Comparison of ENCODE assay signal across 9 cellular contexts in genomic region chr10:69087600-69088470, GRCh38. TPM values are rescaled to one million over a fixed set of nuclear protein-coding genes. Genes with fewer than 3 reads are reported as not detected.
A peak's percentile ranks its signal among the peaks of the same experiment; 100 is the strongest.
DNase-seq lines count a peak whose midpoint lies in the region; ATAC-seq, FAIRE-seq and TF ChIP-seq lines count a peak whose summit lies in the region.
"Had no signal": no experiment of that assay in that cellular context is flagged by ENCODE, and none has a peak within 500 bp of the region (broad histone marks: within the 10 kb centered on the region; RNA-seq: fewer than 3 reads in every experiment).

A gene with protein sequence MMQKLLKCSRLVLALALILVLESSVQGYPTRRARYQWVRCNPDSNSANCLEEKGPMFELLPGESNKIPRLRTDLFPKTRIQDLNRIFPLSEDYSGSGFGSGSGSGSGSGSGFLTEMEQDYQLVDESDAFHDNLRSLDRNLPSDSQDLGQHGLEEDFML (plus strand): TSS chr10:69088103. CDS start chr10:69088158, 55 bp downstream.

- H3K4me1 Mint-ChIP-seq in activated CD4-positive, alpha-beta T cell treated with anti-CD3 and anti-CD28 coated beads for 36 hours = peaks cover 56% of the 10 kb centered on the region
- peaks cover 37% of the 10 kb centered on the region for H3K4me1 Mint-ChIP-seq in stimulated activated effector memory CD8-positive, alpha-beta T cell treated with anti-CD3 and anti-CD28 coated beads, Interleukin-12 subunit alpha, Interleukin-12 subunit beta, amount 100 ng/mL, for 72 hours

- H3K27me3 ChIP-seq in HL-60 (ENCODE audit: insufficient read depth, poor library complexity, severe bottlenecking) = no peaks in the 10 kb centered on the region

- H3K9me3 ChIP-seq in A549 = no peaks in the 10 kb centered on the region

- ATAC-seq in A549 (peak; percentile 71 to 75; a peak in 5 of 6 replicates), GM19372 (IDR thresholded peaks at IDR 0.05; ENCODE audit: low read depth, unreplicated experiment) (peak; percentile 52)
- ATAC-seq in activated CD4-positive, alpha-beta T cell treated with anti-CD3 and anti-CD28 coated beads for 36 hours = peak; percentile 57
- ATAC-seq in stimulated activated effector memory CD8-positive, alpha-beta T cell treated with anti-CD3 and anti-CD28 coated beads, Interleukin-12 subunit alpha, Interleukin-12 subunit beta, amount 100 ng/mL, for 72 hours = peak; percentile 73

- CTCF ChIA-PET in A549 (lab: Yijun Ruan, JAX) = interaction anchor here (0.7 to 1.7 kb wide), 4 partner anchors 23 to 281 kb away, joined by 3 to 4 read pairs (median 4); no protein-coding TSS in a partner anchor
- CTCF ChIA-PET in activated CD4-positive, alpha-beta T cell treated with anti-CD3 and anti-CD28 coated beads for 36 hours (lab: Charles Lee) = interaction anchor here (0.5 to 3.2 kb wide), 14 partner anchors 14 to 857 kb away, joined by 3 to 25 read pairs (median 4); partner anchors contain the start of gene TSPAN15

- intact Hi-C loops in activated CD4-positive, alpha-beta T cell treated with anti-CD3 and anti-CD28 coated beads for 36 hours (cut with DNase I, micrococcal nuclease) = loop anchor here (1.0 to 2.0 kb wide), 5 partner anchors 22 to 231 kb away; partner anchors contain the start of gene SUPV3L1 (in 1 of the 2)

- H3K4me1 ChIP-seq in A549 = peaks cover 5% of the 10 kb centered on the region; the same call in 1 of the 3 replicates

- no peaks in the 10 kb centered on the region for H3K9me3 Mint-ChIP-seq in activated CD4-positive, alpha-beta T cell treated with anti-CD3 and anti-CD28 coated beads for 36 hours (ENCODE audit: low read depth)
- H3K9me3 Mint-ChIP-seq in stimulated activated effector memory CD8-positive, alpha-beta T cell treated with anti-CD3 and anti-CD28 coated beads, Interleukin-12 subunit alpha, Interleukin-12 subunit beta, amount 100 ng/mL, for 72 hours = no peaks in the 10 kb centered on the region

- no peak for FAIRE-seq in A549 (lab: Jason Lieb, UNC)

- TF ChIP-seq CTCF in A549 (IDR thresholded peaks at IDR 0.05) (no peak), HL-60 (IDR thresholded peaks at IDR 0.05; ENCODE audit: insufficient read depth, low read length) (no peak), choroid plexus epithelial cell (conservative IDR thresholded peaks at IDR 0.05; ENCODE audit: low read depth, low read length) (no peak)

- WGBS in A549 (ENCODE audit: missing lambda C conversion rate) = 31% methylated on average over 9 of the region's 9 CpGs

- H3K27me3 Mint-ChIP-seq in activated CD4-positive, alpha-beta T cell treated with anti-CD3 and anti-CD28 coated beads for 36 hours = no peaks in the 10 kb centered on the region

- no peak for TF ChIP-seq POLR2A in A549 (IDR thresholded peaks at IDR 0.05; ENCODE audit: low read length)

- H3K27ac Mint-ChIP-seq in activated CD4-positive, alpha-beta T cell treated with anti-CD3 and anti-CD28 coated beads for 36 hours = peak within 1 kb of the TSS; percentile 99
- H3K27ac Mint-ChIP-seq in stimulated activated effector memory CD8-positive, alpha-beta T cell treated with anti-CD3 and anti-CD28 coated beads, Interleukin-12 subunit alpha, Interleukin-12 subunit beta, amount 100 ng/mL, for 72 hours = peak within 1 kb of the TSS; percentile 98

- POLR2A ChIA-PET in A549 (lab: Yijun Ruan, JAX) = interaction anchor here (0.6 to 0.9 kb wide), 4 partner anchors 12 to 132 kb away, joined by 3 to 7 read pairs (median 4); no protein-coding TSS in a partner anchor
- POLR2A ChIA-PET in activated CD4-positive, alpha-beta T cell treated with anti-CD3 and anti-CD28 coated beads for 36 hours (lab: Charles Lee) = interaction anchor here (0.6 to 2.5 kb wide), 17 partner anchors 23 to 1197 kb away, joined by 3 to 54 read pairs (median 4); no protein-coding TSS in a partner anchor

- TF ChIP-seq RAD21 in A549 (conservative IDR thresholded peaks at IDR 0.05 in 1 of 2, IDR thresholded peaks at IDR 0.05 in 1 of 2) = no peak

- DNase-seq in A549 (ENCODE audit: low read depth in 1 of 2, low spot score in 1 of 2) = peak; percentile 46 to 68
- peak; percentile 90 to 95 for DNase-seq in HL-60 (ENCODE audit: low read depth in 1 of 2, low spot score in 1 of 2)
- DNase-seq in activated CD4-positive, alpha-beta T cell treated with anti-CD3 and anti-CD28 coated beads for 36 hours = peak; percentile 87
- peak; percentile 98 for DNase-seq in choroid plexus epithelial cell (ENCODE audit: low read depth)
- no peak for DNase-seq in mesenteric fat pad (ENCODE audit: low spot score)
- DNase-seq in stimulated activated effector memory CD8-positive, alpha-beta T cell treated with anti-CD3 and anti-CD28 coated beads, Interleukin-12 subunit alpha, Interleukin-12 subunit beta, amount 100 ng/mL, for 72 hours (ENCODE audit: low spot score in 2 of 2) = peak; percentile 63 to 88
- no peak for DNase-seq in DMS153 treated with DMSO at 0.1 percent for 48 hours (lab: John Stamatoyannopoulos, UW; ENCODE audit: unreplicated experiment)

- H3K27ac ChIP-seq in A549 = peak within 1 kb of the TSS; percentile 78 to 79
- peak within 1 kb of the TSS; percentile 99 for H3K27ac ChIP-seq in HL-60 (replicated peaks)
- H3K27ac ChIP-seq: C4-2B had no signal

- peak within 1 kb of the TSS; percentile 59 for H3K4me3 ChIP-seq in A549
- peak within 1 kb of the TSS; percentile 55 for H3K4me3 ChIP-seq in HL-60 (replicated peaks; ENCODE audit: insufficient read depth, low read length)
- H3K4me3 ChIP-seq in choroid plexus epithelial cell (ENCODE audit: low read depth, low read length) = peak within 1 kb of the TSS; percentile 70

- peaks cover 37% of the 10 kb centered on the region for H3K36me3 Mint-ChIP-seq in activated CD4-positive, alpha-beta T cell treated with anti-CD3 and anti-CD28 coated beads for 36 hours (ENCODE audit: low read depth)
- peaks cover 65% of the 10 kb centered on the region for H3K36me3 Mint-ChIP-seq in stimulated activated effector memory CD8-positive, alpha-beta T cell treated with anti-CD3 and anti-CD28 coated beads, Interleukin-12 subunit alpha, Interleukin-12 subunit beta, amount 100 ng/mL, for 72 hours

- TF ChIP-seq EP300 in A549 (IDR thresholded peaks at IDR 0.05) = no peak

- H3K4me3 Mint-ChIP-seq in activated CD4-positive, alpha-beta T cell treated with anti-CD3 and anti-CD28 coated beads for 36 hours = peak within 1 kb of the TSS; percentile 86
- peak within 1 kb of the TSS; percentile 75 for H3K4me3 Mint-ChIP-seq in stimulated activated effector memory CD8-positive, alpha-beta T cell treated with anti-CD3 and anti-CD28 coated beads, Interleukin-12 subunit alpha, Interleukin-12 subunit beta, amount 100 ng/mL, for 72 hours

- H3K4me2 ChIP-seq in A549 = peak within 1 kb of the TSS; percentile 82

TF ChIP-seq in A549, 52 proteins besides CTCF, POLR2A, EP300 and RAD21:
- TF ChIP-seq MYC (IDR thresholded peaks at IDR 0.05; ENCODE audit: borderline replicate concordance, low read length) (no peak), RFX5 (IDR thresholded peaks at IDR 0.05) (0 out of 2 replicates have a peak, but pooled peaks have one; percentile 15), MAFK (IDR thresholded peaks at IDR 0.05; ENCODE audit: partially characterized antibody) (peak; percentile 9), RNF2 (IDR thresholded peaks at IDR 0.05; ENCODE audit: borderline replicate concordance, low read depth) (no peak), BHLHE40 (IDR thresholded peaks at IDR 0.05; ENCODE audit: low read depth, low read length) (no peak), CBX8 (IDR thresholded peaks at IDR 0.05) (no peak)
- TF ChIP-seq, protein P1, sequence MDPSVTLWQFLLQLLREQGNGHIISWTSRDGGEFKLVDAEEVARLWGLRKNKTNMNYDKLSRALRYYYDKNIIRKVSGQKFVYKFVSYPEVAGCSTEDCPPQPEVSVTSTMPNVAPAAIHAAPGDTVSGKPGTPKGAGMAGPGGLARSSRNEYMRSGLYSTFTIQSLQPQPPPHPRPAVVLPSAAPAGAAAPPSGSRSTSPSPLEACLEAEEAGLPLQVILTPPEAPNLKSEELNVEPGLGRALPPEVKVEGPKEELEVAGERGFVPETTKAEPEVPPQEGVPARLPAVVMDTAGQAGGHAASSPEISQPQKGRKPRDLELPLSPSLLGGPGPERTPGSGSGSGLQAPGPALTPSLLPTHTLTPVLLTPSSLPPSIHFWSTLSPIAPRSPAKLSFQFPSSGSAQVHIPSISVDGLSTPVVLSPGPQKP (IDR thresholded peaks at IDR 0.05; ENCODE audit: low read depth, low read length) = no peak
- TF ChIP-seq, protein P2, sequence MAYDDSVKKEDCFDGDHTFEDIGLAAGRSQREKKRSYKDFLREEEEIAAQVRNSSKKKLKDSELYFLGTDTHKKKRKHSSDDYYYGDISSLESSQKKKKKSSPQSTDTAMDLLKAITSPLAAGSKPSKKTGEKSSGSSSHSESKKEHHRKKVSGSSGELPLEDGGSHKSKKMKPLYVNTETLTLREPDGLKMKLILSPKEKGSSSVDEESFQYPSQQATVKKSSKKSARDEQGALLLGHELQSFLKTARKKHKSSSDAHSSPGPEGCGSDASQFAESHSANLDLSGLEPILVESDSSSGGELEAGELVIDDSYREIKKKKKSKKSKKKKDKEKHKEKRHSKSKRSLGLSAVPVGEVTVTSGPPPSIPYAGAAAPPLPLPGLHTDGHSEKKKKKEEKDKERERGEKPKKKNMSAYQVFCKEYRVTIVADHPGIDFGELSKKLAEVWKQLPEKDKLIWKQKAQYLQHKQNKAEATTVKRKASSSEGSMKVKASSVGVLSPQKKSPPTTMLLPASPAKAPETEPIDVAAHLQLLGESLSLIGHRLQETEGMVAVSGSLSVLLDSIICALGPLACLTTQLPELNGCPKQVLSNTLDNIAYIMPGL (CRISPR knock-in tag; IDR thresholded peaks at IDR 0.05; ENCODE audit: borderline replicate concordance) = no peak
TF ChIP-seq in A549: peak in this region for 2.

RNA-seq across cellular contexts. Expression of the gene that starts here (rescaled TPM):
- polyA plus RNA-seq in A549 (2011; rRNA removed) (88.7 TPM in 2 replicates), A549 (2017; fragmentation: RNase III; extraction: RNeasy Plus Mini Kit Qiagen cat#74134 plus additional on column Dnase treatment) (50.5 to 59.3 TPM (median 51.9 TPM) in 3 replicates)
- polyA plus RNA-seq in A549 (2012; cell fraction: cytosol; rRNA removed) = 27.8 and 28.8 TPM in 2 replicates
- 10.4 and 19.6 TPM in 2 replicates for polyA plus RNA-seq in A549 (2012; cell fraction: nucleus; rRNA removed)
- polyA minus RNA-seq in A549 (2011; rRNA and poly(A)+ RNA removed) = 38.1 and 40.6 TPM in 2 replicates
- total RNA-seq in activated CD4-positive, alpha-beta T cell treated with anti-CD3 and anti-CD28 coated beads for 36 hours = 100 to 1,000 TPM; 375 to 400 TPM
- 404 TPM for total RNA-seq in mesenteric fat pad

Comparison
In these comparisons a context has a peak if more than half of its experiments do, and no peak if none do; other contexts are left out.
1. DNase-seq: peak in A549 (2 of 2), HL-60 (2 of 2), activated CD4-positive, alpha-beta T cell treated with anti-CD3 and anti-CD28 coated beads for 36 hours (single experiment), choroid plexus epithelial cell (single experiment) and stimulated activated effector memory CD8-positive, alpha-beta T cell treated with anti-CD3 and anti-CD28 coated beads, Interleukin-12 subunit alpha, Interleukin-12 subunit beta, amount 100 ng/mL, for 72 hours (2 of 2); none in mesenteric fat pad (single experiment) and DMS153 treated with DMSO at 0.1 percent for 48 hours (single experiment).
2. Peak in every context shown above with its lines, with median percentiles within 50 percentile points of each other: ATAC-seq and H3K4me3 ChIP-seq.